Comparison of ENCODE assay signal across 8 cellular contexts in genomic region chr19:44025217-44025936, GRCh38. TPM values are rescaled to one million over a fixed set of nuclear protein-coding genes. Genes with fewer than 3 reads are reported as not detected.
DNase-seq lines count a peak whose midpoint lies in the region; ATAC-seq and TF ChIP-seq lines count a peak whose summit lies in the region.

Gene ZNF222 (plus strand): TSS chr19:44025379. CDS start chr19:44025437, 58 bp downstream.

- TF ChIP-seq POLR2A in prostate gland (IDR thresholded peaks at IDR 0.05): no peak

- POLR2A ChIA-PET in HEK293 (lab: Yijun Ruan, JAX): interaction anchor here (0.9 to 2.0 kb wide), 8 partner anchors 20 to 187 kb away, joined by 3 to 7 read pairs (median 4); partner anchors contain the start of genes ZNF221, ZNF223, ZNF224 and ZNF227

- H3K4me3 ChIP-seq in HEK293 (ENCODE audit: low read depth, low read length) (peak within 1 kb of the TSS; percentile 53), prostate gland (peak within 1 kb of the TSS; percentile 59 to 67)

- intact Hi-C loops in left ventricle myocardium superior (cut with micrococcal nuclease) (no loop called here), prostate gland (cut with DNase I) (no loop called here)

- TF ChIP-seq CTCF in HEK293 (tag by site-specific recombination; IDR thresholded peaks at IDR 0.05) (no peak), prostate gland (IDR thresholded peaks at IDR 0.05) (no peak)

- WGBS in prostate gland: 1% methylated on average over 37 of the region's 37 CpGs

- H3K27ac ChIP-seq in HEK293 (ENCODE audit: extremely low read depth, low read depth, low read length) (peak within 1 kb of the TSS; percentile 69; the same call in 1 of the 2 replicates), angular gyrus (ENCODE audit: low read depth, low read length) (peak within 1 kb of the TSS; percentile 33), prostate gland (peak within 1 kb of the TSS; percentile 36 to 52)

- H3K9me3 ChIP-seq in HEK293 (ENCODE audit: control insufficient read depth, insufficient read depth, low read depth, low read length) (peaks cover 12% of the 10 kb centered on the region), prostate gland (no peaks in the 10 kb centered on the region)

- no peaks in the 10 kb centered on the region for H3K27me3 ChIP-seq in prostate gland (replicated peaks; ENCODE audit: insufficient read depth)

- CTCF ChIA-PET in HEK293 (lab: Yijun Ruan, JAX): interaction anchor here (1.2 kb wide), 1 partner anchor 16 kb away, joined by 4 read pairs; no protein-coding TSS in a partner anchor

- peaks cover 38 to 41% of the 10 kb centered on the region in 2 experiments for H3K36me3 ChIP-seq in HEK293 (ENCODE audit: control insufficient read depth in 2 of 2, insufficient read depth in 1 of 2, low read length in 2 of 2)
- H3K36me3 ChIP-seq in prostate gland: peaks cover 0 to 3% of the 10 kb centered on the region in 2 donors

- peak; percentile 100 for ATAC-seq in left ventricle myocardium superior

- H3K4me1 ChIP-seq in HEK293 (ENCODE audit: control insufficient read depth, insufficient read depth, low read length) (peaks cover 13% of the 10 kb centered on the region; the same call in 1 of the 2 replicates), prostate gland (replicated peaks) (no peaks in the 10 kb centered on the region)

- DNase-seq in GF-D8 (lab: John Stamatoyannopoulos, UW) (peak; percentile 2), NCI-H1105 treated with DMSO at 0.1 percent for 48 hours (lab: John Stamatoyannopoulos, UW) (peak; percentile 77), T-helper 1 cell (peak; percentile 38 to 88 (median 60)), left ventricle myocardium superior (peak; percentile 84), prostate gland (ENCODE audit: low spot score) (peak; percentile 83), ureter (ENCODE audit: low spot score) (peak; percentile 85)

TF ChIP-seq in HEK293, 187 proteins besides CTCF, POLR2A, EP300 and RAD21 (continues in another document):
- 0 out of 2 replicates have a peak, but pooled peaks have one; percentile 6 for TF ChIP-seq ZNF184 (tag by site-specific recombination; IDR thresholded peaks at IDR 0.05)
- peak; percentile 40; the same call in 1 of the 2 replicates for TF ChIP-seq GLIS2 (tag by site-specific recombination; IDR thresholded peaks at IDR 0.05)
- peak; percentile 94 for TF ChIP-seq ZBTB48 (tag by site-specific recombination; IDR thresholded peaks at IDR 0.05)
- TF ChIP-seq ZNF692 (tag by site-specific recombination; IDR thresholded peaks at IDR 0.05): peak; percentile 44
- no peak for TF ChIP-seq ZSCAN18 (tag by site-specific recombination; IDR thresholded peaks at IDR 0.05)
- TF ChIP-seq PATZ1 (tag by site-specific recombination; IDR thresholded peaks at IDR 0.05): peak; percentile 72
- TF ChIP-seq KLF10 (tag by site-specific recombination; IDR thresholded peaks at IDR 0.05): peak; percentile 50; the same call in 1 of the 2 replicates
- peak; percentile 88 for TF ChIP-seq ZNF518A (tag by site-specific recombination; conservative IDR thresholded peaks at IDR 0.05; ENCODE audit: low read depth)
- TF ChIP-seq ZBTB8A (tag by site-specific recombination; IDR thresholded peaks at IDR 0.05): peak; percentile 72

RNA-seq across cellular contexts. Expression of gene ZNF222, which starts in this region (rescaled TPM):
- total RNA-seq in left ventricle myocardium superior (3.5 TPM), prostate gland (1 to 10 TPM; 3.7 to 6.1 TPM), ureter (4.9 TPM)

Comparison
In these comparisons a context has a peak if more than half of its experiments do, and no peak if none do; other contexts are left out.
1. Peak in every context shown above with its lines: DNase-seq, ATAC-seq, H3K4me3 ChIP-seq and H3K27ac ChIP-seq.
2. DNase-seq: peak in every context shown above with its lines; median percentile 85 in ureter; 84 in left ventricle myocardium superior; 83 in prostate gland; 77 in NCI-H1105 treated with DMSO at 0.1 percent for 48 hours; 60 in T-helper 1 cell; 2 in GF-D8.